In the genomic region with DNA sequence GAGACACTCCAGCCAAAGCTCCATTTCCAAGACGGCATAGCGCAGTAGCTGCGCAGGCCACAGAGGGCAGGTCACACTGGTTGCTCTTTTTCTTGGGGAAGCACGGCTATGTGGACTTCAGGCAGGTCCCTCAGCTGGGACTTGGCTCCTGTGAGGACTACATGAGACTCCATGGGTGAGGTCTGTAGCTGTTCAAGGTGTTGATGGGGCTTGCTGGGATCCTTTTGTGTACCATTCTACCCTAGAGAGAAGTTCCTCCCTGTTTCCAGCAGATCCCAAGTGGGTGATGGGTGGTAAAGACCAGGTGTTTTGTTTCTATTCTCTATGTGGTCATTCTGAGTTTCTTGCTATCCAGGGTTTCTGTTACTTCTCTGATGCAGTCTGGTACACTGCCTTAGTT, we compare ENCODE assay signal across 1 cellular context.
TF ChIP-seq lines count a peak whose summit lies in the region.

No MANE protein-coding gene starts in this region.

TF ChIP-seq in IMR-90, 13 proteins besides CTCF, POLR2A, EP300 and RAD21:
- TF ChIP-seq CEBPB (IDR thresholded peaks at IDR 0.05; ENCODE audit: low read depth, low read length) (no peak), RCOR1 (IDR thresholded peaks at IDR 0.05; ENCODE audit: insufficient replicate concordance, low read length) (no peak), NFE2L2 (IDR thresholded peaks at IDR 0.05; ENCODE audit: low read depth, low read length) (no peak), BHLHE40 (IDR thresholded peaks at IDR 0.05; ENCODE audit: low read depth, low read length) (no peak), ELK1 (IDR thresholded peaks at IDR 0.05; ENCODE audit: borderline replicate concordance, low read depth, low read length) (no peak), RFX5 (IDR thresholded peaks at IDR 0.05; ENCODE audit: low read depth, low read length) (no peak), SMC3 (IDR thresholded peaks at IDR 0.05; ENCODE audit: low read depth, low read length) (no peak), CHD1 (IDR thresholded peaks at IDR 0.05; ENCODE audit: low read depth, low read length) (no peak), MXI1 (IDR thresholded peaks at IDR 0.05; ENCODE audit: borderline replicate concordance, low read depth, low read length) (no peak), FOS (IDR thresholded peaks at IDR 0.05; ENCODE audit: low read depth, low read length) (no peak), MAZ (IDR thresholded peaks at IDR 0.05; ENCODE audit: borderline replicate concordance, low read depth, low read length) (no peak), MAFK (IDR thresholded peaks at IDR 0.05; ENCODE audit: low read depth, low read length) (no peak)
- TF ChIP-seq, protein P1, sequence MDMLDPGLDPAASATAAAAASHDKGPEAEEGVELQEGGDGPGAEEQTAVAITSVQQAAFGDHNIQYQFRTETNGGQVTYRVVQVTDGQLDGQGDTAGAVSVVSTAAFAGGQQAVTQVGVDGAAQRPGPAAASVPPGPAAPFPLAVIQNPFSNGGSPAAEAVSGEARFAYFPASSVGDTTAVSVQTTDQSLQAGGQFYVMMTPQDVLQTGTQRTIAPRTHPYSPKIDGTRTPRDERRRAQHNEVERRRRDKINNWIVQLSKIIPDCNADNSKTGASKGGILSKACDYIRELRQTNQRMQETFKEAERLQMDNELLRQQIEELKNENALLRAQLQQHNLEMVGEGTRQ (IDR thresholded peaks at IDR 0.05; ENCODE audit: low read depth, low read length), result no peak
